ENCODE assay signal across 9 cellular contexts in the genomic region with DNA sequence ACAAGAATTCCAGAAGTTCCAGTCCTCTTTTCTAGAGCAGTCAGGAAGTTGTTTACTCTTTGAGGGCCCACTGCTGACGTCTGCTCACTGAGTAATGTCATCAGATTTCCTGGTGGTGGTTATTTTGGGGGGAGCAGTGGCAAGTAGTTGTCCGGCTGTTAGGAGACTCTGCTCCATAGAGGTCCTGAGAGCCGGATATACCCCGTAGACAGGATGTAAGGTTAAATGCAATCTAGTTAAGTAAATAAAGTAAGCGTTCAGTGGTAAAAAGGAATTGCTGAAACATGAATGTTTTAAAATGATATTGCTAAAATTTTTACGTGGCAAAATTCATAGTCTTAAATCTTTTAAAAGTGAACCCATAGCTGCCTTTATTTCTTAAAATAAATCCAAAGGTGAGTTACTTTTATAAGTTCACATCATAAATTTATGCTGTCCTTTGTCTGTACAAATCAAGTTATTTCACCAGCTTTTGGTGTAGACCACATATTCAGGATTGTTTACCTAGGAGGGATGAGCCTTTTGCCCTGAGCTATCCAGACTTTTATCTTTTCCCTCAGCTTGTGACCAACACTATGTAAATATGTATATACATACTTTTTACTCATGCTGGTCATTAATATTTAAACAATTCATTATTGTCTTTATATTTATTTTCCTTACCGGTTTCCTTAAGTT.
A peak's percentile ranks its signal among the peaks of the same experiment; 100 is the strongest.
DNase-seq lines count a peak whose midpoint lies in the region; ATAC-seq and TF ChIP-seq lines count a peak whose summit lies in the region.
"Had no signal": no experiment of that assay in that cellular context is flagged by ENCODE, and none has a peak within 500 bp of the region (broad histone marks: within the 10 kb centered on the region; RNA-seq: fewer than 3 reads in every experiment).

No MANE protein-coding gene starts in this region.

- DNase-seq in DMS 273 (lab: John Stamatoyannopoulos, UW; ENCODE audit: unreplicated experiment) (peak; percentile 44), DMS 273 treated with DMSO at 0.1 percent for 48 hours (lab: John Stamatoyannopoulos, UW) (no peak), SHP77 (lab: John Stamatoyannopoulos, UW) (peak; percentile 53 to 75), fibroblast of pulmonary artery (ENCODE audit: low read depth) (peak; percentile 98), psoas muscle (no peak), NCI-H2029 (lab: John Stamatoyannopoulos, UW) (no peak), putamen (ENCODE audit: low spot score) (no peak), KG1 (lab: John Stamatoyannopoulos, UW) (no peak)

- H3K27ac ChIP-seq in psoas muscle, result peak overlapping the region; percentile 54
- H3K27ac ChIP-seq: 22Rv1 had no signal

- WGBS in psoas muscle, 3 donors, result 27 to 32% (median 30%) methylated on average over 7 of the region's 7 CpGs

- H3K4me3 ChIP-seq in fibroblast of pulmonary artery (replicated peaks; ENCODE audit: low read depth, low read length) (peak overlapping the region; percentile 10), psoas muscle (peak overlapping the region; percentile 33)

- ATAC-seq in psoas muscle, result peak; percentile 81 to 91 (median 87)

- H3K9me3 ChIP-seq in psoas muscle, result no peaks in the 10 kb centered on the region

- H3K4me1 ChIP-seq in psoas muscle, result peaks cover 28% of the 10 kb centered on the region

- no peak for TF ChIP-seq CTCF in fibroblast of pulmonary artery (IDR thresholded peaks at IDR 0.05; ENCODE audit: low read length, missing control alignments)
- TF ChIP-seq CTCF in psoas muscle (IDR thresholded peaks at IDR 0.05), result no peak

- no peaks in the 10 kb centered on the region for H3K27me3 ChIP-seq in psoas muscle (ENCODE audit: insufficient read depth in 3 of 3, low read length in 2 of 3)

- no peaks in the 10 kb centered on the region for H3K36me3 ChIP-seq in psoas muscle (ENCODE audit: insufficient read depth in 1 of 2, low read depth in 1 of 2)

- intact Hi-C loops in psoas muscle (cut with DNase I), result loop anchor here in 1 of 2 donors (10.0 kb wide), 2 partner anchors 203 to 463 kb away; no protein-coding TSS in a partner anchor

Comparison
In these comparisons a context has a peak if more than half of its experiments do, and no peak if none do; other contexts are left out.
1. DNase-seq: peak in DMS 273 (single experiment), SHP77 (2 of 2) and fibroblast of pulmonary artery (single experiment); none in DMS 273 treated with DMSO at 0.1 percent for 48 hours (single experiment), psoas muscle (0 of 2), NCI-H2029 (single experiment), putamen (single experiment) and KG1 (single experiment).